In genomic region chr20:64049060-64049886, GRCh38 we compare ENCODE assay signal across 8 cellular contexts. TPM values are rescaled to one million over a fixed set of nuclear protein-coding genes. Genes with fewer than 3 reads are reported as not detected.
DNase-seq lines count a peak whose midpoint lies in the region; ATAC-seq and TF ChIP-seq lines count a peak whose summit lies in the region.

Gene SOX18, minus strand, starts transcription at chr20:64049639. Its CDS starts 123 bp downstream, at chr20:64049516.

- no peaks in the 10 kb centered on the region for H3K36me3 ChIP-seq in BJ (ENCODE audit: control insufficient read depth, insufficient read depth, low read length)
- H3K36me3 ChIP-seq in upper lobe of left lung: peaks cover 0 to 17% (median 7%) of the 10 kb centered on the region in 4 donors

- TF ChIP-seq CTCF in BJ (IDR thresholded peaks at IDR 0.05; ENCODE audit: insufficient read depth, low read depth, low read length) (no peak), upper lobe of left lung (IDR thresholded peaks at IDR 0.05) (no peak), lower leg skin (IDR thresholded peaks at IDR 0.05) (no peak)

- peaks cover 15 to 63% (median 38%) of the 10 kb centered on the region in 4 donors for H3K4me1 ChIP-seq in upper lobe of left lung

- H3K27me3 ChIP-seq in BJ (ENCODE audit: control insufficient read depth, insufficient read depth, low read length) (peaks cover 32% of the 10 kb centered on the region), upper lobe of left lung (peaks cover 0 to 33% (median 13%) of the 10 kb centered on the region in 4 donors)

- H3K4me3 ChIP-seq in BJ (ENCODE audit: low read depth, low read length): peak within 1 kb of the TSS; percentile 16
- peak within 1 kb of the TSS; percentile 32 to 66 (median 46) for H3K4me3 ChIP-seq in upper lobe of left lung
- H3K4me3 ChIP-seq in lower leg skin (ENCODE audit: low read depth, poor library complexity, severe bottlenecking): no peak within 1 kb of the TSS

- CTCF ChIA-PET in BJ (lab: Yijun Ruan, JAX): interaction anchor here (0.6 to 1.8 kb wide), 2 partner anchors 10 kb away, joined by 4 read pairs; no protein-coding TSS in a partner anchor

- intact Hi-C loops in lower leg skin (cut with DNase I; ENCODE audit: low total_unique reads): no loop called here

- no peak for TF ChIP-seq EP300 in upper lobe of left lung (IDR thresholded peaks at IDR 0.05)

- ATAC-seq in upper lobe of left lung (ENCODE audit: low FRiP score in 2 of 2): no peak
- no peak for ATAC-seq in GM19463 (IDR thresholded peaks at IDR 0.05; ENCODE audit: unreplicated experiment)
- ATAC-seq in GM18858 (IDR thresholded peaks at IDR 0.05; ENCODE audit: unreplicated experiment): no peak

- DNase-seq in BJ (ENCODE audit: low read depth) (no peak), HuH-7 (ENCODE audit: low spot score) (peak; percentile 62), left kidney (ENCODE audit: low read depth, low spot score) (peak; percentile 71), upper lobe of left lung (peak in 1 of 2 donors; percentile 90), lower leg skin (ENCODE audit: low spot score in 2 of 2) (no peak)

- 0 to 1% (median 0%) methylated on average over 53 to 87 of the region's 112 CpGs for WGBS in adipose tissue, 3 donors
- WGBS in upper lobe of left lung, 2 donors: 1% methylated on average over 34 of the region's 112 CpGs; no CpG with 5 or more reads in 1 of the 2 donors
- 0 to 3% methylated on average over 6 to 21 of the region's 112 CpGs for WGBS in lower leg skin, 2 donors

- H3K27ac ChIP-seq in adipose tissue (ENCODE audit: low read depth, low read length) (no peak within 1 kb of the TSS), upper lobe of left lung (peak within 1 kb of the TSS; percentile 81 to 90 (median 88))

- POLR2A ChIA-PET in BJ (lab: Charles Lee): no interaction called here

- peak in 1 of 4 donors; percentile 24 for TF ChIP-seq POLR2A in upper lobe of left lung (IDR thresholded peaks at IDR 0.05)
- TF ChIP-seq POLR2A in lower leg skin (IDR thresholded peaks at IDR 0.05): no peak

- H3K9me3 ChIP-seq in upper lobe of left lung: no peaks in the 10 kb centered on the region

RNA-seq across cellular contexts. Expression of gene SOX18, which starts in this region (rescaled TPM):
- not detected in 2 replicates for polyA plus RNA-seq in BJ (2011; rRNA removed)
- not detected in 2 replicates for polyA minus RNA-seq in BJ (2011; rRNA and poly(A)+ RNA removed)
- polyA plus RNA-seq in adipose tissue: 10 to 100 TPM in 2 of 3 donors, 1 to 10 TPM in 1; 8.1 to 53.5 (median 33.4) TPM
- 100 to 1,000 TPM in 1 of 6 donors, 10 to 100 TPM in 4, 1 to 10 TPM in 1; 6.3 to 138 (median 37.7) TPM for total RNA-seq in upper lobe of left lung
- total RNA-seq in lower leg skin: 1 to 10 TPM; 1.1 to 7.3 (median 4.3) TPM

Comparison
In these comparisons a context has a peak if more than half of its experiments do, and no peak if none do; other contexts are left out.
1. DNase-seq: peak in HuH-7 (single experiment) and left kidney (single experiment); none in BJ (single experiment) and lower leg skin (0 of 2).